In the genomic region with DNA sequence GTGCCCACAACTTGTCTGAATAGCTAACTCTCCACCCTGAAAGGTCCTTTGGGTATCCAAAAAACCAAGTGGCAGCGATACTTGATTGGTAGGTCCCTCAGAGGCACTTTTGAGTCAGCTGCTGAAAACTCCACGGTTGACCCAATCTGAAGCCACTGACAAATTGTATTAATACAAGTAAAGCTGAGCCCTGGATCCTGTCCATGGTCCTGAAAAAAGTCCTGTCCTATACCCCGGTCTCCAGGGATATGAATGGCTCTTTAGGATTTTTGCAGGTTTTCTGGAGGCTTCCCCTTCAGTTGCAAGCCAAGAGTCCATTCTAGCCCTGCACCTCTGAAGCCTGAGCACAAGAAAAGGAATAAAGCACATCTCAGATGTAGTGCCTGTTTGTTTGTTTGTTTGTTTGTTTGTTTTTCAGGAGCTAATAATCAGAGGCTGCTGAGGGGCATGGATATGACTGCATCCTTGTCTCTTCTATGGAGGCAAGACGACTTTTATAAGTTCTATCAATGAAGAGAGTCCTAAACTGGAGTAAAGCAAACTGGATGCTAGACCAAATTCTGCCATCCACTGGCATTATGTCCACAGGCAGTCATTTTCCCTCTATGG, we compare ENCODE assay signal across 8 cellular contexts. TPM values are rescaled to one million over a fixed set of nuclear protein-coding genes. Genes with fewer than 3 reads are reported as not detected.
DNase-seq lines count a peak whose midpoint lies in the region; TF ChIP-seq lines count a peak whose summit lies in the region.

No MANE protein-coding gene starts in this region.

- no peaks in the 10 kb centered on the region for H3K9me3 ChIP-seq in A673 (ENCODE audit: low read depth, low read length, poor library complexity, severe bottlenecking)
- H3K9me3 ChIP-seq in SK-N-MC (ENCODE audit: low read depth, low read length): no peaks in the 10 kb centered on the region

- DNase-seq in A673 (ENCODE audit: low spot score): peak; percentile 74
- peak; percentile 63 for DNase-seq in GM13976 (ENCODE audit: low spot score)
- peak; percentile 26 for DNase-seq in SK-N-MC (ENCODE audit: low read depth, low spot score)
- peak; percentile 71 for DNase-seq in fibroblast of villous mesenchyme (ENCODE audit: low read depth)
- no peak for DNase-seq in hippocampal formation (lab: John Stamatoyannopoulos, UW)
- DNase-seq in NCI-H526 treated with DMSO at 0.1 percent for 48 hours (lab: John Stamatoyannopoulos, UW): no peak
- DNase-seq in GM10248 (ENCODE audit: extremely low spot score): no peak
- no peak for DNase-seq in NCI-H345 (lab: John Stamatoyannopoulos, UW)

- peaks cover 3% of the 10 kb centered on the region for H3K4me1 ChIP-seq in A673 (ENCODE audit: insufficient read depth, low read length, poor library complexity, severe bottlenecking)

- H3K4me3 ChIP-seq in A673 (ENCODE audit: low read depth, low read length, poor library complexity, severe bottlenecking): no peak overlapping the region
- H3K4me3 ChIP-seq in SK-N-MC: no peak overlapping the region
- H3K4me3 ChIP-seq in fibroblast of villous mesenchyme (ENCODE audit: low read depth, low read length): no peak overlapping the region

- in situ Hi-C loops in GM13976 (cut with MboI; ENCODE audit: low sequenced_read_pairs, unreplicated experiment): no loop called here

- H3K27me3 ChIP-seq in A673 (replicated peaks; ENCODE audit: insufficient read depth, low read depth, low read length, poor library complexity): peaks cover 47% of the 10 kb centered on the region

- intact Hi-C loops in A673 (cut with micrococcal nuclease; ENCODE audit: unreplicated experiment): no loop called here

- CTCF ChIA-PET in A673 (lab: Charles Lee): interaction anchor here (0.7 kb wide), 1 partner anchor 41 kb away, joined by 3 read pairs; no protein-coding TSS in a partner anchor
- CTCF ChIA-PET in GM10248 (lab: Yijun Ruan, JAX): interaction anchor here (0.9 to 6.4 kb wide), 4 partner anchors 11 to 81 kb away, joined by 3 to 68 read pairs (median 4); no protein-coding TSS in a partner anchor

- TF ChIP-seq CTCF in A673 (conservative IDR thresholded peaks at IDR 0.05; ENCODE audit: low read depth, low read length) (no peak), GM13976 (IDR thresholded peaks at IDR 0.05; ENCODE audit: borderline replicate concordance, control extremely low read depth, extremely low read depth, insufficient read depth, missing control alignments) (no peak), fibroblast of villous mesenchyme (IDR thresholded peaks at IDR 0.05; ENCODE audit: insufficient read depth, low read depth, low read length) (no peak), GM10248 (IDR thresholded peaks at IDR 0.05; ENCODE audit: control extremely low read depth, extremely low read depth, low read depth, missing control alignments) (no peak)

- BruUV-seq in A673 (replicated peaks; lab: Mats Ljungman, UMichigan): no TSS peak

- H3K36me3 ChIP-seq in A673 (ENCODE audit: insufficient read depth, low read length, poor library complexity, severe bottlenecking) (no peaks in the 10 kb centered on the region), SK-N-MC (ENCODE audit: insufficient read depth, low read length) (no peaks in the 10 kb centered on the region)

- POLR2A ChIA-PET in A673 (lab: Charles Lee; ENCODE audit: low non-redundant PET): no interaction called here
- POLR2A ChIA-PET in GM10248 (lab: Yijun Ruan, JAX): no interaction called here

- H3K27ac ChIP-seq in A673 (ENCODE audit: low read depth, low read length, poor library complexity, severe bottlenecking) (no peak overlapping the region), SK-N-MC (no peak overlapping the region)

- no peak overlapping the region for H3K9ac ChIP-seq in SK-N-MC (ENCODE audit: insufficient read length)

RNA-seq across cellular contexts. Expression of a gene that starts 1.7 kb away (rescaled TPM):
- total RNA-seq in A673 (2021) (20.0 and 20.9 TPM in 2 replicates), fibroblast of villous mesenchyme (under 0.01 TPM in 2 replicates)

RNA-seq across cellular contexts. Expression of a gene that starts 18.6 kb away (rescaled TPM):
- total RNA-seq in A673 (2021) (2.4 and 2.8 TPM in 2 replicates), fibroblast of villous mesenchyme (not detected in 2 replicates)

RNA-seq across cellular contexts. Expression of a gene that starts 55.3 kb away (rescaled TPM):
- total RNA-seq in A673 (2021): 31.9 and 32.9 TPM in 2 replicates
- total RNA-seq in fibroblast of villous mesenchyme: 17.7 and 19.6 TPM in 2 replicates

Comparison
In these comparisons a context has a peak if more than half of its experiments do, and no peak if none do; other contexts are left out.
1. DNase-seq: peak in A673 (single experiment), GM13976 (single experiment), SK-N-MC (single experiment) and fibroblast of villous mesenchyme (single experiment); none in hippocampal formation (0 of 2), NCI-H526 treated with DMSO at 0.1 percent for 48 hours (single experiment), GM10248 (single experiment) and NCI-H345 (single experiment).
2. RNA of a gene that starts 1.7 kb away (total RNA-seq): 20.0 to 20.9 TPM in A673; under 0.01 TPM in fibroblast of villous mesenchyme; every median in the first group is over 10 times any median in the second.